In the genomic region with DNA sequence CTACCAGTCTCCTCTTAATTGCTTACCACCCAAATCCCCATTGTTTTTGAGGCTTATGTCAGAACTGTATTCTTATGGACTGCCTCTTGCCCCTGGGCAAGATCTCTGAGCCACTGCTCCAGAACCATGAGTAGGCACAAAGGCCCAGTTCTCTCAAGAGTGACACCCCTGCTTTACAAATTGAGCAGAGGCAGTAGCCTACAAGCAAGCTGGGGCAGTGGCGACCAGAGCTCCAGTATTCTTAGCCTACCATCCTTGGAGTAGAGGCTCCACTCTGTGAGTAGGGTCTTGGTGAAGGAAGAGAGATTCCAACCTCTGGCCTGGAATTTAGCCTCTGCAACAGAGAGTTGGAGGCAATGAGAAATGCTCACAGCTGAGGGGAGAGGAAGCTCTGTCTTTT, we compare ENCODE assay signal across 15 cellular contexts. TPM values are rescaled to one million over a fixed set of nuclear protein-coding genes. Genes with fewer than 3 reads are reported as not detected.
DNase-seq lines count a peak whose midpoint lies in the region; ATAC-seq, FAIRE-seq and TF ChIP-seq lines count a peak whose summit lies in the region.
"Had no signal": no experiment of that assay in that cellular context is flagged by ENCODE, and none has a peak within 500 bp of the region (broad histone marks: within the 10 kb centered on the region; RNA-seq: fewer than 3 reads in every experiment).

No MANE protein-coding gene starts in this region.

- 0 out of 2 replicates have a peak, but pooled peaks cover 4% of the 10 kb centered on the region for H4K20me1 ChIP-seq in GM23338 (replicated peaks; ENCODE audit: insufficient read depth)
- H4K20me1 ChIP-seq in K562 (replicated peaks; ENCODE audit: control insufficient read depth, insufficient read depth, low read length) = no peaks in the 10 kb centered on the region

- H3K4me3 Mint-ChIP-seq in activated CD8-positive, alpha-beta T cell treated with anti-CD3 and anti-CD28 coated beads for 36 hours = no peak overlapping the region
- no peak overlapping the region for H3K4me3 Mint-ChIP-seq in activated CD8-positive, alpha-beta T cell treated with anti-CD3 and anti-CD28 coated beads, Interleukin-2, amount 10 ng/mL, durations not matched to agents 7 days and 5 days
- H3K4me3 Mint-ChIP-seq in GM23338 (no peak overlapping the region), progenitor cell of endocrine pancreas (ENCODE audit: low read depth) (no peak overlapping the region)
- H3K4me3 Mint-ChIP-seq: CD14-positive monocyte had no signal

- H3K27ac ChIP-seq in GM23338 (ENCODE audit: low read depth) = peak overlapping the region; percentile 81; the same call in 1 of the 2 replicates
- H3K27ac ChIP-seq in K562 (ENCODE audit: extremely low read depth, low read depth, low read length) = no peak overlapping the region
- H3K27ac ChIP-seq in Peyer's patch = no peak overlapping the region

- no peak for TF ChIP-seq EP300 in K562 (IDR thresholded peaks at IDR 0.05; ENCODE audit: low read length)

- peak overlapping the region; percentile 49 for H3K27ac Mint-ChIP-seq in activated CD8-positive, alpha-beta T cell treated with anti-CD3 and anti-CD28 coated beads for 36 hours
- no peak overlapping the region for H3K27ac Mint-ChIP-seq in activated CD8-positive, alpha-beta T cell treated with anti-CD3 and anti-CD28 coated beads, Interleukin-2, amount 10 ng/mL, durations not matched to agents 7 days and 5 days
- H3K27ac Mint-ChIP-seq in GM23338 (peak overlapping the region; percentile 75; the same call in 1 of the 2 replicates), progenitor cell of endocrine pancreas (peak overlapping the region; percentile 64)

- no peak overlapping the region for H3K4me2 ChIP-seq in GM23338
- no peak overlapping the region for H3K4me2 ChIP-seq in K562 (ENCODE audit: insufficient read depth, low read length)

- peaks cover 29% of the 10 kb centered on the region for H3K36me3 Mint-ChIP-seq in activated CD8-positive, alpha-beta T cell treated with anti-CD3 and anti-CD28 coated beads for 36 hours (ENCODE audit: low read depth)
- H3K36me3 Mint-ChIP-seq in activated CD8-positive, alpha-beta T cell treated with anti-CD3 and anti-CD28 coated beads, Interleukin-2, amount 10 ng/mL, durations not matched to agents 7 days and 5 days (ENCODE audit: low read depth) = peaks cover 41% of the 10 kb centered on the region
- peaks cover 41% of the 10 kb centered on the region for H3K36me3 Mint-ChIP-seq in GM23338 (ENCODE audit: low read depth)
- H3K36me3 Mint-ChIP-seq in progenitor cell of endocrine pancreas (ENCODE audit: insufficient read depth) = peaks cover 10% of the 10 kb centered on the region

- TF ChIP-seq RAD21 in K562 (CRISPR knock-in tag; conservative IDR thresholded peaks at IDR 0.05 in 1 of 2, IDR thresholded peaks at IDR 0.05 in 1 of 2) = no peak

- POLR2A ChIA-PET in activated CD8-positive, alpha-beta T cell treated with anti-CD3 and anti-CD28 coated beads for 36 hours (lab: Charles Lee) = interaction anchor here (0.8 to 1.4 kb wide), 4 partner anchors 9 to 39 kb away, joined by 3 to 4 read pairs (median 3); no protein-coding TSS in a partner anchor
- POLR2A ChIA-PET in activated CD8-positive, alpha-beta T cell treated with anti-CD3 and anti-CD28 coated beads, Interleukin-2, amount 10 ng/mL, durations not matched to agents 7 days and 5 days (lab: Charles Lee) = no interaction called here
- POLR2A ChIA-PET in K562 (lab: Yijun Ruan, JAX) = interaction anchor here (0.7 kb wide), 1 partner anchor 31 kb away, joined by 3 read pairs; no protein-coding TSS in a partner anchor

- H2AFZ ChIP-seq in GM23338 = no peak overlapping the region
- no peak overlapping the region for H2AFZ ChIP-seq in K562 (ENCODE audit: low read depth, low read length)

- H3K27me3 ChIP-seq in GM23338 (ENCODE audit: insufficient read depth) (no peaks in the 10 kb centered on the region), K562 (ENCODE audit: control insufficient read depth in 2 of 2, insufficient read depth in 2 of 2, low read length in 2 of 2) (no peaks in the 10 kb centered on the region), Peyer's patch (no peaks in the 10 kb centered on the region)

- no peak for TF ChIP-seq CTCF in activated CD8-positive, alpha-beta T cell treated with anti-CD3 and anti-CD28 coated beads for 36 hours (IDR thresholded peaks at IDR 0.05)
- TF ChIP-seq CTCF in GM23338 (conservative IDR thresholded peaks at IDR 0.05; ENCODE audit: low read depth in 2 of 2) (no peak), K562 (IDR thresholded peaks at IDR 0.05 in 2 of 3, conservative IDR thresholded peaks at IDR 0.05 in 1 of 3; ENCODE audit: insufficient read depth in 2 of 3, low read depth in 1 of 3, low read length in 3 of 3) (no peak), progenitor cell of endocrine pancreas (IDR thresholded peaks at IDR 0.05; ENCODE audit: unreplicated experiment) (no peak), Peyer's patch (IDR thresholded peaks at IDR 0.05) (no peak)

- DNase-seq in activated CD8-positive, alpha-beta T cell treated with anti-CD3 and anti-CD28 coated beads for 36 hours = no peak
- no peak for DNase-seq in activated CD8-positive, alpha-beta T cell treated with anti-CD3 and anti-CD28 coated beads, Interleukin-2, amount 10 ng/mL, durations not matched to agents 7 days and 5 days
- DNase-seq in GM23338 (ENCODE audit: low spot score) (no peak), K562 (ENCODE audit: extremely low read depth in 1 of 4, low spot score in 3 of 4) (no peak), progenitor cell of endocrine pancreas (ENCODE audit: low spot score, unreplicated experiment) (no peak), Peyer's patch (no peak), NCI-H774 (lab: John Stamatoyannopoulos, UW) (no peak), NCI-H748 (lab: John Stamatoyannopoulos, UW; ENCODE audit: unreplicated experiment) (no peak)
- DNase-seq: DMS79, GDM1, KG1, NCI-H1092, NCI-H69 had no signal

- H3K4me1 Mint-ChIP-seq in activated CD8-positive, alpha-beta T cell treated with anti-CD3 and anti-CD28 coated beads for 36 hours (ENCODE audit: low read depth) = no peaks in the 10 kb centered on the region
- no peaks in the 10 kb centered on the region for H3K4me1 Mint-ChIP-seq in activated CD8-positive, alpha-beta T cell treated with anti-CD3 and anti-CD28 coated beads, Interleukin-2, amount 10 ng/mL, durations not matched to agents 7 days and 5 days (ENCODE audit: low read depth)
- no peaks in the 10 kb centered on the region for H3K4me1 Mint-ChIP-seq in GM23338
- no peaks in the 10 kb centered on the region for H3K4me1 Mint-ChIP-seq in progenitor cell of endocrine pancreas (ENCODE audit: low read depth)
- H3K4me1 Mint-ChIP-seq: CD14-positive monocyte had no signal

- no peak overlapping the region for H3K4me3 ChIP-seq in GM23338
- no peak overlapping the region for H3K4me3 ChIP-seq in K562
- no peak overlapping the region for H3K4me3 ChIP-seq in Peyer's patch

- no peaks in the 10 kb centered on the region for H3K9me2 ChIP-seq in GM23338 (ENCODE audit: insufficient read depth)

- H3K4me1 ChIP-seq in GM23338 (ENCODE audit: insufficient read depth) (no peaks in the 10 kb centered on the region), K562 (replicated peaks in 1 of 2; ENCODE audit: control insufficient read depth in 2 of 2, insufficient read depth in 2 of 2, low read length in 2 of 2) (no peaks in the 10 kb centered on the region), Peyer's patch (no peaks in the 10 kb centered on the region)

- no peak for FAIRE-seq in K562 (lab: Jason Lieb, UNC)
- FAIRE-seq: HTR-8/SVneo had no signal

- H3K9ac ChIP-seq in K562 (ENCODE audit: insufficient read depth in 1 of 2, low read depth in 2 of 2, low read length in 2 of 2) = no peak overlapping the region

- ATAC-seq in activated CD8-positive, alpha-beta T cell treated with anti-CD3 and anti-CD28 coated beads for 36 hours = no peak
- no peak for ATAC-seq in activated CD8-positive, alpha-beta T cell treated with anti-CD3 and anti-CD28 coated beads, Interleukin-2, amount 10 ng/mL, durations not matched to agents 7 days and 5 days
- ATAC-seq in GM23338 = peak; percentile 72
- ATAC-seq in K562 = peak; percentile 43

- TF ChIP-seq POLR2A in K562 (conservative IDR thresholded peaks at IDR 0.05) (no peak), Peyer's patch (IDR thresholded peaks at IDR 0.05) (no peak)

- H3K9me3 ChIP-seq in K562 (replicated peaks; ENCODE audit: control insufficient read depth, insufficient read depth, low read depth, low read length) = no peaks in the 10 kb centered on the region
- no peaks in the 10 kb centered on the region for H3K9me3 ChIP-seq in Peyer's patch

- in situ Hi-C loops in K562 (cut with MboI) = loop anchor here (25.0 kb wide), 1 partner anchor 585 kb away; a partner anchor contains a TSS

- no peaks in the 10 kb centered on the region for H3K27me3 Mint-ChIP-seq in activated CD8-positive, alpha-beta T cell treated with anti-CD3 and anti-CD28 coated beads for 36 hours
- no peaks in the 10 kb centered on the region for H3K27me3 Mint-ChIP-seq in activated CD8-positive, alpha-beta T cell treated with anti-CD3 and anti-CD28 coated beads, Interleukin-2, amount 10 ng/mL, durations not matched to agents 7 days and 5 days (ENCODE audit: low read depth)
- H3K27me3 Mint-ChIP-seq in GM23338 (ENCODE audit: insufficient read depth, low read depth, poor library complexity) (no peaks in the 10 kb centered on the region), progenitor cell of endocrine pancreas (no peaks in the 10 kb centered on the region)

- H3K9me3 Mint-ChIP-seq in activated CD8-positive, alpha-beta T cell treated with anti-CD3 and anti-CD28 coated beads for 36 hours = no peaks in the 10 kb centered on the region
- H3K9me3 Mint-ChIP-seq in activated CD8-positive, alpha-beta T cell treated with anti-CD3 and anti-CD28 coated beads, Interleukin-2, amount 10 ng/mL, durations not matched to agents 7 days and 5 days (ENCODE audit: insufficient read depth) = no peaks in the 10 kb centered on the region
- H3K9me3 Mint-ChIP-seq in GM23338 (no peaks in the 10 kb centered on the region), progenitor cell of endocrine pancreas (ENCODE audit: low read depth) (no peaks in the 10 kb centered on the region)

- intact Hi-C loops in activated CD8-positive, alpha-beta T cell treated with anti-CD3 and anti-CD28 coated beads for 36 hours (cut with micrococcal nuclease) = no loop called here
- intact Hi-C loops in K562 (cut with micrococcal nuclease) = no loop called here

- H3K79me2 ChIP-seq in GM23338 (replicated peaks; ENCODE audit: insufficient read depth) (no peaks in the 10 kb centered on the region), K562 (ENCODE audit: control insufficient read depth, insufficient read depth, low read length) (no peaks in the 10 kb centered on the region)

- WGBS in K562 (ENCODE audit: insufficient coverage, low coverage, missing lambda C conversion rate) = no CpG with 5 or more reads among the region's 1 CpG

- BruUV-seq in K562 (replicated peaks; lab: Mats Ljungman, UMichigan) = no TSS peak

- no peaks in the 10 kb centered on the region for H3K9me1 ChIP-seq in K562 (ENCODE audit: control insufficient read depth, insufficient read depth, low read length)

- peaks cover 26% of the 10 kb centered on the region for H3K36me3 ChIP-seq in GM23338 (ENCODE audit: insufficient read depth)
- peaks cover 37% of the 10 kb centered on the region; the same call in 2 of the 3 replicates for H3K36me3 ChIP-seq in K562 (ENCODE audit: control insufficient read depth, insufficient read depth, low read length)
- peaks cover 0 to 25% (median 0%) of the 10 kb centered on the region in 3 donors for H3K36me3 ChIP-seq in Peyer's patch

- CTCF ChIA-PET in activated CD8-positive, alpha-beta T cell treated with anti-CD3 and anti-CD28 coated beads for 36 hours (lab: Charles Lee) = interaction anchor here (1.2 kb wide), 1 partner anchor 13 kb away, joined by 3 read pairs; no protein-coding TSS in a partner anchor
- CTCF ChIA-PET in activated CD8-positive, alpha-beta T cell treated with anti-CD3 and anti-CD28 coated beads, Interleukin-2, amount 10 ng/mL, durations not matched to agents 7 days and 5 days (lab: Charles Lee) = interaction anchor here (0.6 to 0.7 kb wide), 2 partner anchors 9 to 196 kb away, joined by 3 read pairs; no protein-coding TSS in a partner anchor
- CTCF ChIA-PET in K562 (lab: Yijun Ruan, JAX; ENCODE audit: low intra/inter-chr PET ratio) = no interaction called here

- no peaks in the 10 kb centered on the region for H3F3A ChIP-seq in GM23338 (replicated peaks; ENCODE audit: low read depth)

RNA-seq across cellular contexts. Expression of a gene that starts 36.5 kb away (rescaled TPM):
- total RNA-seq in activated CD8-positive, alpha-beta T cell treated with anti-CD3 and anti-CD28 coated beads for 36 hours = 10 to 100 TPM; 86.2 to 90.5 TPM
- total RNA-seq in activated CD8-positive, alpha-beta T cell treated with anti-CD3 and anti-CD28 coated beads, Interleukin-2, amount 10 ng/mL, durations not matched to agents 7 days and 5 days = 10 to 100 TPM; 42.8 to 44.2 TPM
- total RNA-seq in GM23338 (2014; rRNA removed; shearing (Covaris generic)) = 77.4 and 80.9 TPM in 2 replicates
- polyA plus RNA-seq in GM23338 (2016; fragmentation: Nextera tagmentation; extraction: Ambion mirVana) (47.9 and 57.2 TPM in 2 replicates), K562 (2011; rRNA removed) (71.7 and 104 TPM in 2 replicates), K562 (2014; fragmentation: Illumina TruSeq; extraction: Trizol) (90.9 and 146 TPM in 2 replicates), K562 (2014; fragmentation: Nextera tagmentation; extraction: Ambion mirVana) (100 to 1,000 TPM in 1 of 2 experiments, 10 to 100 TPM in 1; 66.3 to 111 TPM), K562 (2014; rRNA removed) (60.4 and 68.9 TPM in 2 replicates)
- total RNA-seq in K562 (2011; cell fraction: chromatin; rRNA removed; ENCODE audit: low replicate concordance) = 71.2 and 129 TPM in 2 replicates
- 59.6 and 96.4 TPM in 2 replicates for total RNA-seq in K562 (2011; cell fraction: nucleolus; rRNA removed)
- total RNA-seq in K562 (2011; cell fraction: nucleoplasm; rRNA removed) = 83.7 and 87.0 TPM in 2 replicates
- total RNA-seq in K562 (2014; rRNA removed) (50.9 and 59.6 TPM in 2 replicates), K562 (2014; rRNA removed; fragmentation: Illumina TruSeq; extraction: Trizol) (81.4 and 91.9 TPM in 2 replicates), K562 (2015; rRNA removed; fragmentation: Illumina TruSeq; extraction: Trizol) (71.7 and 76.4 TPM in 2 replicates), K562 (2021) (54.2 and 59.1 TPM in 2 replicates), progenitor cell of endocrine pancreas (40.0 and 44.8 TPM in 2 replicates), Peyer's patch (10 to 100 TPM; 21.5 to 45.4 (median 32.3) TPM)
- 21.9 and 26.6 TPM in 2 replicates for polyA plus RNA-seq in K562 (2011; cell fraction: cytosol; rRNA removed)
- polyA plus RNA-seq in K562 (2011; cell fraction: nucleus; rRNA removed) = 140 and 156 TPM in 2 replicates
- polyA plus RNA-seq in K562 (2012) = 25.7 and 120 TPM in 2 replicates
- 97.3 and 100 TPM in 2 replicates for polyA minus RNA-seq in K562 (2011; rRNA and poly(A)+ RNA removed)
- 19.5 and 28.0 TPM in 2 replicates for polyA minus RNA-seq in K562 (2011; cell fraction: cytosol; rRNA and poly(A)+ RNA removed)
- polyA minus RNA-seq in K562 (2011; cell fraction: nucleus; rRNA and poly(A)+ RNA removed) = 96.5 and 115 TPM in 2 replicates

Comparison
In these comparisons a context has a peak if more than half of its experiments do, and no peak if none do; other contexts are left out.
1. ATAC-seq: peak in GM23338 (single experiment) and K562 (single experiment); none in activated CD8-positive, alpha-beta T cell treated with anti-CD3 and anti-CD28 coated beads for 36 hours (single experiment) and activated CD8-positive, alpha-beta T cell treated with anti-CD3 and anti-CD28 coated beads, Interleukin-2, amount 10 ng/mL, durations not matched to agents 7 days and 5 days (single experiment).